In genomic region chr11:65551572-65552398, GRCh38 we compare ENCODE assay signal across 8 cellular contexts. TPM values are rescaled to one million over a fixed set of nuclear protein-coding genes. Genes with fewer than 3 reads are reported as not detected.
DNase-seq lines count a peak whose midpoint lies in the region; ATAC-seq, FAIRE-seq and TF ChIP-seq lines count a peak whose summit lies in the region.

No MANE protein-coding gene starts in this region.

- POLR2A ChIA-PET in activated CD4-positive, alpha-beta T cell treated with anti-CD3 and anti-CD28 coated beads, Interleukin-2, amount 10 ng/mL, durations not matched to agents 7 days and 5 days (lab: Charles Lee): no interaction called here
- POLR2A ChIA-PET in HEK293T (lab: Yijun Ruan, JAX): interaction anchor here (0.9 to 2.1 kb wide), 3 partner anchors 10 to 21 kb away, joined by 3 to 5 read pairs (median 5); partner anchors contain the start of genes FAM89B and ZNRD2

- CTCF ChIA-PET in activated CD4-positive, alpha-beta T cell treated with anti-CD3 and anti-CD28 coated beads, Interleukin-2, amount 10 ng/mL, durations not matched to agents 7 days and 5 days (lab: Charles Lee): interaction anchor here (0.7 to 4.5 kb wide), 12 partner anchors 9 to 285 kb away, joined by 3 to 37 read pairs (median 4); partner anchors contain the start of genes FAM89B, MALAT1 and ZNRD2
- CTCF ChIA-PET in HEK293T (lab: Yijun Ruan, JAX): interaction anchor here (0.5 to 3.7 kb wide), 7 partner anchors 9 to 257 kb away, joined by 3 to 19 read pairs (median 5); partner anchors contain the start of genes SCYL1 and ZNRD2

- H3K4me3 ChIP-seq in epithelial cell of proximal tubule (ENCODE audit: low read depth, low read length) (no peak overlapping the region), pancreas (no peak overlapping the region)

- peak overlapping the region in 3 of 4 donors; percentile 52 to 66 (median 57) for H3K27ac ChIP-seq in pancreas

- DNase-seq in CD1c-positive myeloid dendritic cell (ENCODE audit: extremely low spot score): peak; percentile 58
- peak; percentile 89 for DNase-seq in GM19239 (ENCODE audit: insufficient read length, low spot score)
- DNase-seq in NCI-H187 treated with DMSO at 0.1 percent for 48 hours (lab: John Stamatoyannopoulos, UW): peak; percentile 33
- peak; percentile 71 for DNase-seq in activated CD4-positive, alpha-beta T cell treated with anti-CD3 and anti-CD28 coated beads, Interleukin-2, amount 10 ng/mL, durations not matched to agents 7 days and 5 days
- no peak for DNase-seq in epithelial cell of proximal tubule (ENCODE audit: low read depth)
- peak; percentile 79 to 90 (median 82) for DNase-seq in pancreas
- DNase-seq in HEK293T (ENCODE audit: extremely low spot score): no peak

- WGBS in pancreas, 2 donors: 34 to 35% methylated on average over 18 of the region's 18 CpGs

- no peaks in the 10 kb centered on the region for H3K27me3 Mint-ChIP-seq in activated CD4-positive, alpha-beta T cell treated with anti-CD3 and anti-CD28 coated beads, Interleukin-2, amount 10 ng/mL, durations not matched to agents 7 days and 5 days

- H3K9me3 ChIP-seq in pancreas: no peaks in the 10 kb centered on the region

- H3K27ac Mint-ChIP-seq in activated CD4-positive, alpha-beta T cell treated with anti-CD3 and anti-CD28 coated beads, Interleukin-2, amount 10 ng/mL, durations not matched to agents 7 days and 5 days: peak overlapping the region; percentile 62

- peak; percentile 55 for TF ChIP-seq CTCF in epithelial cell of proximal tubule (conservative IDR thresholded peaks at IDR 0.05; ENCODE audit: low read depth, low read length)
- TF ChIP-seq CTCF in pancreas (IDR thresholded peaks at IDR 0.05): peak; percentile 13 to 48 (median 32)

- intact Hi-C loops in pancreas (cut with DNase I): no loop called here

- no peaks in the 10 kb centered on the region for H3K36me3 ChIP-seq in pancreas

- no peaks in the 10 kb centered on the region for H3K27me3 ChIP-seq in pancreas

- FAIRE-seq in GM19239 (lab: Jason Lieb, UNC) (peak; percentile 77), pancreas (lab: Jason Lieb, UNC) (no peak)

- H3K36me3 Mint-ChIP-seq in activated CD4-positive, alpha-beta T cell treated with anti-CD3 and anti-CD28 coated beads, Interleukin-2, amount 10 ng/mL, durations not matched to agents 7 days and 5 days (ENCODE audit: low read depth): peaks cover 26% of the 10 kb centered on the region

- H3K4me1 Mint-ChIP-seq in activated CD4-positive, alpha-beta T cell treated with anti-CD3 and anti-CD28 coated beads, Interleukin-2, amount 10 ng/mL, durations not matched to agents 7 days and 5 days: peaks cover 75% of the 10 kb centered on the region

- H3K9me3 Mint-ChIP-seq in activated CD4-positive, alpha-beta T cell treated with anti-CD3 and anti-CD28 coated beads, Interleukin-2, amount 10 ng/mL, durations not matched to agents 7 days and 5 days: no peaks in the 10 kb centered on the region

- ATAC-seq in pancreas (peak; percentile 85 to 88 (median 86)), HG03521 (IDR thresholded peaks at IDR 0.05; ENCODE audit: unreplicated experiment) (no peak)

- H3K4me3 Mint-ChIP-seq in activated CD4-positive, alpha-beta T cell treated with anti-CD3 and anti-CD28 coated beads, Interleukin-2, amount 10 ng/mL, durations not matched to agents 7 days and 5 days: no peak overlapping the region

- peaks cover 0 to 12% (median 3%) of the 10 kb centered on the region in 3 donors for H3K4me1 ChIP-seq in pancreas

TF ChIP-seq in HEK293T, 16 proteins besides CTCF, POLR2A, EP300 and RAD21:
- TF ChIP-seq LEF1 (IDR thresholded peaks at IDR 0.05; ENCODE audit: borderline replicate concordance) (no peak), PKNOX1 (IDR thresholded peaks at IDR 0.05) (no peak), SUZ12 (IDR thresholded peaks at IDR 0.05) (no peak), BHLHE40 (IDR thresholded peaks at IDR 0.05; ENCODE audit: borderline replicate concordance) (no peak), SP1 (IDR thresholded peaks at IDR 0.05) (no peak), FOXK2 (IDR thresholded peaks at IDR 0.05) (no peak), FOXA1 (IDR thresholded peaks at IDR 0.05) (no peak), L3MBTL2 (conservative IDR thresholded peaks at IDR 0.05) (no peak), FOXM1 (IDR thresholded peaks at IDR 0.05; ENCODE audit: borderline replicate concordance) (no peak), CTBP1 (IDR thresholded peaks at IDR 0.05; ENCODE audit: borderline replicate concordance) (no peak), HDGF (IDR thresholded peaks at IDR 0.05; ENCODE audit: borderline replicate concordance) (no peak), NFRKB (IDR thresholded peaks at IDR 0.05) (no peak), ARNT (IDR thresholded peaks at IDR 0.05) (no peak), TARDBP (IDR thresholded peaks at IDR 0.05) (no peak), ZNF384 (IDR thresholded peaks at IDR 0.05) (no peak)

RNA-seq across cellular contexts. Expression of gene LTBP3, which starts 6.4 kb away (rescaled TPM):
- total RNA-seq in activated CD4-positive, alpha-beta T cell treated with anti-CD3 and anti-CD28 coated beads, Interleukin-2, amount 10 ng/mL, durations not matched to agents 7 days and 5 days: 10 to 100 TPM; 80.2 to 92.5 TPM
- 34.9 and 102 TPM in 2 replicates for total RNA-seq in epithelial cell of proximal tubule
- 100 to 1,000 TPM in 1 of 6 donors, 10 to 100 TPM in 5; 44.7 to 119 (median 63.4) TPM for total RNA-seq in pancreas
- polyA plus RNA-seq in pancreas: 100 to 1,000 TPM; 118 to 151 TPM

RNA-seq across cellular contexts. Expression of gene ZNRD2, which starts 18.5 kb away (rescaled TPM):
- 10 to 100 TPM; 32.4 to 35.4 TPM for total RNA-seq in activated CD4-positive, alpha-beta T cell treated with anti-CD3 and anti-CD28 coated beads, Interleukin-2, amount 10 ng/mL, durations not matched to agents 7 days and 5 days
- total RNA-seq in epithelial cell of proximal tubule: 72.0 and 141 TPM in 2 replicates
- total RNA-seq in pancreas: 10 to 100 TPM; 17.8 to 29.1 (median 20.1) TPM
- 10 to 100 TPM; 32.5 to 34.8 TPM for polyA plus RNA-seq in pancreas

RNA-seq across cellular contexts. Expression of gene FAM89B, which starts 20.6 kb away (rescaled TPM):
- 10 to 100 TPM; 34.1 to 42.1 TPM for total RNA-seq in activated CD4-positive, alpha-beta T cell treated with anti-CD3 and anti-CD28 coated beads, Interleukin-2, amount 10 ng/mL, durations not matched to agents 7 days and 5 days
- total RNA-seq in epithelial cell of proximal tubule: 64.0 and 67.1 TPM in 2 replicates
- total RNA-seq in pancreas: 10 to 100 TPM; 22.7 to 45.9 (median 28.6) TPM
- polyA plus RNA-seq in pancreas: 10 to 100 TPM; 37.3 to 49.1 TPM

RNA-seq across cellular contexts. Expression of gene EHBP1L1, which starts 24.1 kb away (rescaled TPM):
- 10 to 100 TPM; 69.2 to 96.7 TPM for total RNA-seq in activated CD4-positive, alpha-beta T cell treated with anti-CD3 and anti-CD28 coated beads, Interleukin-2, amount 10 ng/mL, durations not matched to agents 7 days and 5 days
- total RNA-seq in epithelial cell of proximal tubule: 26.1 and 26.3 TPM in 2 replicates
- total RNA-seq in pancreas: 10 to 100 TPM in 4 of 6 donors, 1 to 10 TPM in 2; 6.5 to 26.2 (median 11.2) TPM
- 10 to 100 TPM; 25.0 to 34.2 TPM for polyA plus RNA-seq in pancreas

RNA-seq across cellular contexts. Expression of gene SCYL1, which starts 26.9 kb away (rescaled TPM):
- total RNA-seq in activated CD4-positive, alpha-beta T cell treated with anti-CD3 and anti-CD28 coated beads, Interleukin-2, amount 10 ng/mL, durations not matched to agents 7 days and 5 days: 10 to 100 TPM; 59.1 to 62.1 TPM
- total RNA-seq in epithelial cell of proximal tubule: 81.2 and 101 TPM in 2 replicates
- 10 to 100 TPM; 40.1 to 49.4 (median 41.2) TPM for total RNA-seq in pancreas
- 10 to 100 TPM; 68.9 to 83.9 TPM for polyA plus RNA-seq in pancreas

Comparison
In these comparisons a context has a peak if more than half of its experiments do, and no peak if none do; other contexts are left out.
1. DNase-seq: peak in CD1c-positive myeloid dendritic cell (single experiment), GM19239 (single experiment), NCI-H187 treated with DMSO at 0.1 percent for 48 hours (single experiment), activated CD4-positive, alpha-beta T cell treated with anti-CD3 and anti-CD28 coated beads, Interleukin-2, amount 10 ng/mL, durations not matched to agents 7 days and 5 days (single experiment) and pancreas (6 of 6); none in epithelial cell of proximal tubule (single experiment) and HEK293T (single experiment).